ENCODE assay signal across 14 cellular contexts in genomic region chr7:69452797-69453196, GRCh38.
DNase-seq lines count a peak whose midpoint lies in the region; ATAC-seq and TF ChIP-seq lines count a peak whose summit lies in the region.
"Had no signal": no experiment of that assay in that cellular context is flagged by ENCODE, and none has a peak within 500 bp of the region (broad histone marks: within the 10 kb centered on the region; RNA-seq: fewer than 3 reads in every experiment).

No MANE protein-coding gene starts in this region.

- ATAC-seq in left ventricle myocardium superior, result no peak
- ATAC-seq: CD8-positive, alpha-beta T cell had no signal

- no peak for TF ChIP-seq CTCF in BE2C (IDR thresholded peaks at IDR 0.05; ENCODE audit: low read depth, low read length)

- H3K4me3 ChIP-seq in BE2C (ENCODE audit: low read depth, low read length), result no peak overlapping the region
- H3K4me3 ChIP-seq: BLaER1 treated with 17β-estradiol and CSF1 and Interleukin-3, amounts not matched to agents 10 nM and 100 nM had no signal

- peaks cover under 1% of the 10 kb centered on the region; the same call in 1 of the 2 replicates for H3K4me1 ChIP-seq in BE2C
- H3K4me1 ChIP-seq: BLaER1 treated with 17β-estradiol and CSF1 and Interleukin-3, amounts not matched to agents 10 nM and 100 nM; Caco-2 had no signal

- no peaks in the 10 kb centered on the region for H3K9me3 ChIP-seq in BE2C
- H3K9me3 ChIP-seq: BLaER1 treated with 17β-estradiol and CSF1 and Interleukin-3, amounts not matched to agents 10 nM and 100 nM; Caco-2 had no signal

- intact Hi-C loops in cardiac septum (cut with DNase I), result no loop called here
- intact Hi-C loops in left ventricle myocardium superior (cut with micrococcal nuclease), result no loop called here

- no peaks in the 10 kb centered on the region for H3K36me3 ChIP-seq in BE2C
- H3K36me3 ChIP-seq: BLaER1 treated with 17β-estradiol and CSF1 and Interleukin-3, amounts not matched to agents 10 nM and 100 nM had no signal

- DNase-seq in cardiac septum (ENCODE audit: low spot score), result peak; percentile 41
- DNase-seq in left ventricle myocardium superior, result no peak
- peak; percentile 66 for DNase-seq in NCI-H82 (lab: John Stamatoyannopoulos, UW)
- no peak for DNase-seq in ecto neural progenitor cell (ENCODE audit: low spot score)
- no peak for DNase-seq in BE2C
- DNase-seq: 8988T; ACHN; Caco-2; Calu3; CD4-positive, alpha-beta T cell; CD8-positive, alpha-beta T cell; DMS79 treated with DMSO at 0.1 percent for 48 hours; GF-D8 had no signal

- H3K27me3 ChIP-seq in BE2C, result no peaks in the 10 kb centered on the region
- H3K27me3 ChIP-seq: BLaER1 treated with 17β-estradiol and CSF1 and Interleukin-3, amounts not matched to agents 10 nM and 100 nM had no signal

Comparison
In these comparisons a context has a peak if more than half of its experiments do, and no peak if none do; other contexts are left out.
1. DNase-seq: peak in cardiac septum (single experiment) and NCI-H82 (single experiment); none in left ventricle myocardium superior (single experiment), ecto neural progenitor cell (single experiment) and BE2C (single experiment).